In genomic region chr11:34840736-34841386, GRCh38 we compare ENCODE assay signal across 9 cellular contexts.
DNase-seq lines count a peak whose midpoint lies in the region; ATAC-seq, FAIRE-seq and TF ChIP-seq lines count a peak whose summit lies in the region.
"Had no signal": no experiment of that assay in that cellular context is flagged by ENCODE, and none has a peak within 500 bp of the region (broad histone marks: within the 10 kb centered on the region; RNA-seq: fewer than 3 reads in every experiment).

No MANE protein-coding gene starts in this region.

- no peaks in the 10 kb centered on the region; a peak in 1 of 8 replicates for H3K36me3 ChIP-seq in H1 (ENCODE audit: control insufficient read depth in 2 of 4, insufficient read depth in 4 of 4, low read length in 3 of 4)
- H3K36me3 ChIP-seq in psoas muscle (ENCODE audit: insufficient read depth in 1 of 2, low read depth in 1 of 2): no peaks in the 10 kb centered on the region
- H3K36me3 ChIP-seq: vagina had no signal

- H3K4me3 ChIP-seq in H1 (ENCODE audit: extremely low read depth in 1 of 4, insufficient read depth in 2 of 4, low read depth in 3 of 4, low read length in 4 of 4) (no peak overlapping the region), psoas muscle (no peak overlapping the region)
- H3K4me3 ChIP-seq: vagina had no signal

- H3K4me3 Mint-ChIP-seq in CD4-positive, alpha-beta T cell: no peak overlapping the region

- peaks cover 7% of the 10 kb centered on the region for H3K27me3 ChIP-seq in CD4-positive, alpha-beta T cell (ENCODE audit: control insufficient read depth, insufficient read depth, low read length)
- H3K27me3 ChIP-seq in H1 (replicated peaks in 1 of 4; ENCODE audit: control insufficient read depth in 3 of 4, extremely low read depth in 1 of 4, insufficient read depth in 3 of 4, low read length in 3 of 4): no peaks in the 10 kb centered on the region
- peaks cover 0 to 4% (median 0%) of the 10 kb centered on the region in 3 donors for H3K27me3 ChIP-seq in psoas muscle (ENCODE audit: insufficient read depth in 3 of 3, low read length in 2 of 3)
- H3K27me3 ChIP-seq: vagina had no signal

- no peak overlapping the region for H3K56ac ChIP-seq in H1 (replicated peaks; ENCODE audit: insufficient read length, low read depth, low read length)

- TF ChIP-seq POLR2A in H1 (IDR thresholded peaks at IDR 0.05; ENCODE audit: control extremely low read depth in 1 of 2, low read depth in 2 of 2, low read length in 2 of 2): no peak

- H3K18ac ChIP-seq in H1 (ENCODE audit: extremely low read depth, low read length): no peak overlapping the region

- POLR2A ChIA-PET in CD4-positive, alpha-beta T cell (lab: Charles Lee): no interaction called here
- POLR2A ChIA-PET in H1 (lab: Charles Lee; ENCODE audit: partially characterized antibody): no interaction called here

- TF ChIP-seq EP300 in H1 (IDR thresholded peaks at IDR 0.05; ENCODE audit: borderline replicate concordance in 1 of 2, low read depth in 2 of 2, low read length in 2 of 2): no peak

- peaks cover 0 to 4% (median 0%) of the 10 kb centered on the region in 4 experiments; a peak in 2 of 7 replicates for H3K4me1 ChIP-seq in H1 (replicated peaks in 1 of 4; ENCODE audit: control insufficient read depth in 3 of 4, insufficient read depth in 4 of 4, low read length in 3 of 4)
- no peaks in the 10 kb centered on the region for H3K4me1 ChIP-seq in psoas muscle
- H3K4me1 ChIP-seq: vagina had no signal

- H3K23me2 ChIP-seq in H1 (ENCODE audit: low read depth, low read length): no peaks in the 10 kb centered on the region

- H3K27ac Mint-ChIP-seq in CD4-positive, alpha-beta T cell: no peak overlapping the region

- no peak overlapping the region for H4K8ac ChIP-seq in H1 (ENCODE audit: extremely low read depth, insufficient read depth, low read length)

- no peaks in the 10 kb centered on the region for H3K79me2 ChIP-seq in H1 (ENCODE audit: control insufficient read depth in 1 of 2, insufficient read depth in 2 of 2, low read length in 2 of 2)

- peak; percentile 57 for TF ChIP-seq CTCF in CD4-positive, alpha-beta T cell (IDR thresholded peaks at IDR 0.05)
- TF ChIP-seq CTCF in H1 (IDR thresholded peaks at IDR 0.05; ENCODE audit: control extremely low read depth in 1 of 3, insufficient read depth in 1 of 3, low read depth in 1 of 3, low read length in 3 of 3) (peak; percentile 60 to 84 (median 62)), psoas muscle (IDR thresholded peaks at IDR 0.05) (peak; percentile 41)

- H2BK20ac ChIP-seq in H1 (ENCODE audit: low read length): no peak overlapping the region

- FAIRE-seq in H1 (lab: Jason Lieb, UNC): peak; percentile 73

- peak; percentile 51 to 57 for TF ChIP-seq RAD21 in H1 (IDR thresholded peaks at IDR 0.05 in 1 of 2, conservative IDR thresholded peaks at IDR 0.05 in 1 of 2; ENCODE audit: low read depth in 2 of 2, low read length in 2 of 2)

- peaks cover 19% of the 10 kb centered on the region for H3K27me3 Mint-ChIP-seq in CD4-positive, alpha-beta T cell

- no peaks in the 10 kb centered on the region for H4K20me1 ChIP-seq in H1 (replicated peaks in 1 of 2; ENCODE audit: control insufficient read depth in 1 of 2, insufficient read depth in 2 of 2, low read length in 2 of 2)

- ATAC-seq in CD4-positive, alpha-beta T cell (ENCODE audit: poor library complexity): peak; percentile 44
- ATAC-seq in GM18909 (IDR thresholded peaks at IDR 0.05; ENCODE audit: poor library complexity, unreplicated experiment) (peak; percentile 76), HG03196 (IDR thresholded peaks at IDR 0.05; ENCODE audit: unreplicated experiment) (peak; percentile 69), psoas muscle (peak in 3 of 4 donors; percentile 74 to 86 (median 79))

- no peak overlapping the region for H2AK5ac ChIP-seq in H1 (ENCODE audit: low read depth, low read length)

- H2BK5ac ChIP-seq in H1 (ENCODE audit: low read depth, low read length): no peak overlapping the region

- no peak overlapping the region for H3K14ac ChIP-seq in H1 (ENCODE audit: insufficient read length)

- no peak overlapping the region for H2AFZ ChIP-seq in H1 (ENCODE audit: low read length)

- 80% methylated on average over 3 of the region's 4 CpGs; no CpG with 5 or more reads in 1 of the 2 experiments for WGBS in H1 (ENCODE audit: extremely low coverage in 1 of 2, insufficient coverage in 1 of 2, insufficient read length in 1 of 2, insufficient replicate concordance in 2 of 2, low coverage in 1 of 2, low lambda C conversion rate in 2 of 2, missing lambda C conversion rate in 1 of 2), 2 experiments
- 43 to 47% (median 44%) methylated on average over 4 of the region's 4 CpGs for WGBS in psoas muscle, 3 donors

- no peak overlapping the region for H2BK15ac ChIP-seq in H1 (ENCODE audit: low read length)

- CTCF ChIA-PET in CD4-positive, alpha-beta T cell (lab: Charles Lee): no interaction called here
- CTCF ChIA-PET in H1 (lab: Charles Lee; ENCODE audit: partially characterized antibody): interaction anchor here (0.6 to 6.6 kb wide), 27 partner anchors 8 to 288 kb away, joined by 3 to 32 read pairs (median 4); no protein-coding TSS in a partner anchor

- no peak overlapping the region for H3K23ac ChIP-seq in H1 (ENCODE audit: insufficient read length)

- no peak overlapping the region for H3K4me2 ChIP-seq in H1 (ENCODE audit: insufficient read depth in 1 of 2, low read depth in 2 of 2, low read length in 2 of 2)

- no peak overlapping the region for H4K5ac ChIP-seq in H1 (ENCODE audit: insufficient read length, low read depth, low read length)

- H3K79me1 ChIP-seq in H1 (ENCODE audit: low read depth, low read length): no peaks in the 10 kb centered on the region

- no peaks in the 10 kb centered on the region for H3K9me3 ChIP-seq in CD4-positive, alpha-beta T cell (ENCODE audit: control insufficient read depth, low read length)
- H3K9me3 ChIP-seq in H1 (ENCODE audit: insufficient read depth in 2 of 2, low read depth in 1 of 2, low read length in 1 of 2): no peaks in the 10 kb centered on the region
- no peaks in the 10 kb centered on the region for H3K9me3 ChIP-seq in psoas muscle
- H3K9me3 ChIP-seq: vagina had no signal

- H3K36me3 Mint-ChIP-seq in CD4-positive, alpha-beta T cell (ENCODE audit: low read depth): no peaks in the 10 kb centered on the region

- peak in 1 of 10 experiments; percentile 4 for DNase-seq in CD4-positive, alpha-beta T cell
- peak; percentile 51 for DNase-seq in RKO (ENCODE audit: low spot score)
- DNase-seq in H1 (ENCODE audit: low read depth in 1 of 2, low spot score in 2 of 2): no peak
- DNase-seq in psoas muscle: no peak
- no peak for DNase-seq in GOT3 (lab: John Stamatoyannopoulos, UW)
- no peak for DNase-seq in NCI-H1092 treated with DMSO at 0.1 percent for 48 hours (lab: John Stamatoyannopoulos, UW)

- intact Hi-C loops in CD4-positive, alpha-beta T cell (cut with DNase I, micrococcal nuclease): loop anchor here in 1 of 2 experiments (2.0 kb wide), 1 partner anchor 552 kb away; no protein-coding TSS in a partner anchor
- intact Hi-C loops in psoas muscle (cut with DNase I): no loop called here

- H3K9ac ChIP-seq in H1 (replicated peaks in 1 of 4; ENCODE audit: extremely low read depth in 1 of 4, low read depth in 3 of 4, low read length in 3 of 4): no peak overlapping the region

- H2BK12ac ChIP-seq in H1 (ENCODE audit: low read depth, low read length): no peak overlapping the region

- H3K4ac ChIP-seq in H1 (replicated peaks; ENCODE audit: insufficient read length, low read depth, low read length): no peak overlapping the region

- no peaks in the 10 kb centered on the region for H3K4me1 Mint-ChIP-seq in CD4-positive, alpha-beta T cell (ENCODE audit: low read depth)

- H3K27ac ChIP-seq in CD4-positive, alpha-beta T cell (ENCODE audit: low read depth, low read length): no peak overlapping the region
- no peak overlapping the region for H3K27ac ChIP-seq in H1 (ENCODE audit: low read depth, low read length)
- H3K27ac ChIP-seq in psoas muscle: no peak overlapping the region
- H3K27ac ChIP-seq: vagina had no signal

- H2BK120ac ChIP-seq in H1 (replicated peaks; ENCODE audit: low read depth, low read length): no peak overlapping the region

- H3K9me3 Mint-ChIP-seq in CD4-positive, alpha-beta T cell: no peaks in the 10 kb centered on the region

- no peak overlapping the region for H4K91ac ChIP-seq in H1 (replicated peaks; ENCODE audit: insufficient read length, low read length)

TF ChIP-seq in H1, 55 proteins besides CTCF, POLR2A, EP300 and RAD21:
- TF ChIP-seq BACH1 (IDR thresholded peaks at IDR 0.05; ENCODE audit: low read length): no peak
- no peak for TF ChIP-seq KDM4A (IDR thresholded peaks at IDR 0.05; ENCODE audit: low read depth, low read length, severe bottlenecking)
- TF ChIP-seq KDM5A (IDR thresholded peaks at IDR 0.05; ENCODE audit: low read length): no peak
- TF ChIP-seq, protein P1, sequence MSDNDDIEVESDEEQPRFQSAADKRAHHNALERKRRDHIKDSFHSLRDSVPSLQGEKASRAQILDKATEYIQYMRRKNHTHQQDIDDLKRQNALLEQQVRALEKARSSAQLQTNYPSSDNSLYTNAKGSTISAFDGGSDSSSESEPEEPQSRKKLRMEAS (IDR thresholded peaks at IDR 0.05): no peak
- TF ChIP-seq TBP (IDR thresholded peaks at IDR 0.05; ENCODE audit: low read depth, low read length): no peak
